Comparison of ENCODE assay signal across 8 cellular contexts in genomic region chr12:80116735-80117134, GRCh38.
"Had no signal": no experiment of that assay in that cellular context is flagged by ENCODE, and none has a peak within 500 bp of the region (broad histone marks: within the 10 kb centered on the region; RNA-seq: fewer than 3 reads in every experiment).

No MANE protein-coding gene starts in this region.

- H3K9ac ChIP-seq: GM23248 had no signal

- DNase-seq: GM23248, GOT3, H7, HFFc6, KBM-7 had no signal

- H3K4me3 ChIP-seq: GM23248, HAP-1 had no signal

- H3K36me3 ChIP-seq: HAP-1 had no signal

- H3K9me3 ChIP-seq: HAP-1 had no signal

- H2AFZ ChIP-seq: GM23248 had no signal

- ATAC-seq: HCT116 had no signal

- H3K4me1 ChIP-seq: HAP-1 had no signal

- H3K27ac ChIP-seq: GM23248, HL-60 had no signal
